Comparison of ENCODE assay signal across 16 cellular contexts in genomic region chr1:15453773-15454172, GRCh38. TPM values are rescaled to one million over a fixed set of nuclear protein-coding genes. Genes with fewer than 3 reads are reported as not detected.
"Had no signal": no experiment of that assay in that cellular context is flagged by ENCODE, and none has a peak within 500 bp of the region (broad histone marks: within the 10 kb centered on the region; RNA-seq: fewer than 3 reads in every experiment).

No MANE protein-coding gene starts in this region.

- H3K9me3 ChIP-seq: ovary, vagina had no signal

- H3K36me3 ChIP-seq: ovary, tibial nerve, vagina had no signal

- H3K4me1 ChIP-seq: tibial nerve, vagina had no signal

- H3K4me3 ChIP-seq: ovary, tibial nerve, vagina had no signal

- H3K27ac ChIP-seq: epithelial cell of prostate, ovary, tibial nerve, vagina had no signal

- DNase-seq: activated CD4-positive, alpha-beta T cell treated with anti-CD3 and anti-CD28 coated beads, Interleukin-2, amount 50 U/mL, for 4 hours; activated CD8-positive, alpha-beta memory T cell treated with anti-CD3 and anti-CD28 coated beads, Interleukin-2, amount 10 ng/mL, durations not matched to agents 7 days and 5 days; activated effector memory CD4-positive, alpha-beta T cell treated with anti-CD3 and anti-CD28 coated beads, Interleukin-2, amount 50 U/mL, for 16 hours; activated T-cell treated with anti-CD3 and anti-CD28 coated beads, Interleukin-2, amount 50 U/mL, for 24 hours; anterior cingulate cortex; caudate nucleus; effector memory CD8-positive, alpha-beta T cell; hypothalamus; ovary; small intestine had no signal

- ATAC-seq: activated CD4-positive, CD25-positive, alpha-beta regulatory T cell treated with anti-CD3 and anti-CD28 coated beads, Interleukin-2, amount 50 U/mL, for 24 hours; activated CD8-positive, alpha-beta memory T cell treated with anti-CD3 and anti-CD28 coated beads, Interleukin-2, amount 10 ng/mL, durations not matched to agents 7 days and 5 days; activated naive CD4-positive, alpha-beta T cell treated with anti-CD3 and anti-CD28 coated beads, Interleukin-2, amount 50 U/mL, for 72 hours; effector memory CD8-positive, alpha-beta T cell had no signal

- H3K27me3 ChIP-seq: ovary, tibial nerve, vagina had no signal

RNA-seq across cellular contexts. Expression of gene CELA2A, which starts 2.8 kb away (rescaled TPM):
- total RNA-seq: activated CD8-positive, alpha-beta memory T cell treated with anti-CD3 and anti-CD28 coated beads, Interleukin-2, amount 10 ng/mL, durations not matched to agents 7 days and 5 days; activated naive CD4-positive, alpha-beta T cell treated with anti-CD3 and anti-CD28 coated beads, Interleukin-2, amount 50 U/mL, for 72 hours; lower leg skin; vagina had no signal

RNA-seq across cellular contexts. Expression of gene CTRC, which starts 15.5 kb away (rescaled TPM):
- total RNA-seq: activated naive CD4-positive, alpha-beta T cell treated with anti-CD3 and anti-CD28 coated beads, Interleukin-2, amount 50 U/mL, for 72 hours; lower leg skin; vagina had no signal

RNA-seq across cellular contexts. Expression of gene CELA2B, which starts 22.1 kb away (rescaled TPM):
- total RNA-seq: activated CD8-positive, alpha-beta memory T cell treated with anti-CD3 and anti-CD28 coated beads, Interleukin-2, amount 10 ng/mL, durations not matched to agents 7 days and 5 days; activated naive CD4-positive, alpha-beta T cell treated with anti-CD3 and anti-CD28 coated beads, Interleukin-2, amount 50 U/mL, for 72 hours; tibial nerve; vagina had no signal
